ENCODE assay signal across 26 cellular contexts in the genomic region with DNA sequence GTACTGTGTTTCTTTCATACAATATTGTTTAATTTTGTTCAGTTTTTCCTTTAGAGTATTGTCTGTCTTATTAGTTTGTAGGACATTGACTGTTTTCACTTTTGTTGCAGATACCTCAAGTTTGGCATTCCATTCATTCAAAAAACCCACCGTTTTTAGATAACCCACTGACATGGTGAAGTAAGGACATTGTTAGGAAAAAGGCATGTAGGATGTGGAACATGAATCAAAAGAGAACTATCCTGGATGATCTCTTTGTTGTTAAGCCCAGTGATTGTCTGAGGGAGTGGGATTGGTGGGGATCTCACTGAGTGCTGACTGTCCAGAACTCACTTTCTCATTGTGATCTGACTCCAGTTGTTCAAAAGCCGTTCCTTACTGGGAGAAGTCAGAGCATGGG.
A peak's percentile ranks its signal among the peaks of the same experiment; 100 is the strongest.
DNase-seq lines count a peak whose midpoint lies in the region; TF ChIP-seq lines count a peak whose summit lies in the region.
"Had no signal": no experiment of that assay in that cellular context is flagged by ENCODE, and none has a peak within 500 bp of the region (broad histone marks: within the 10 kb centered on the region; RNA-seq: fewer than 3 reads in every experiment).

No MANE protein-coding gene starts in this region.

- peaks cover 11% of the 10 kb centered on the region for H3K36me3 ChIP-seq in brain microvascular endothelial cell (replicated peaks)

- peak overlapping the region; percentile 14 for H3K27ac ChIP-seq in brain microvascular endothelial cell

- H3K27me3 ChIP-seq in brain microvascular endothelial cell (replicated peaks), result no peaks in the 10 kb centered on the region

- H3K4me3 Mint-ChIP-seq in osteocyte (ENCODE audit: unreplicated experiment), result no peak overlapping the region
- no peak overlapping the region for H3K4me3 Mint-ChIP-seq in type B pancreatic cell
- H3K4me3 Mint-ChIP-seq: CD4-positive, alpha-beta memory T cell had no signal

- DNase-seq in NCI-H226, result peak; percentile 65
- peak; percentile 37 for DNase-seq in brain microvascular endothelial cell
- DNase-seq in osteocyte (ENCODE audit: extremely low spot score, unreplicated experiment), result no peak
- DNase-seq in foreskin fibroblast, result no peak
- no peak for DNase-seq in type B pancreatic cell (ENCODE audit: extremely low spot score, unreplicated experiment)
- no peak for DNase-seq in COLO829 (ENCODE audit: low spot score)
- no peak for DNase-seq in NCI-H2227 (lab: John Stamatoyannopoulos, UW; ENCODE audit: unreplicated experiment)
- DNase-seq: C1 segment of cervical spinal cord; Caco-2; CD4-positive, alpha-beta memory T cell; DMS 273 treated with DMSO at 0.1 percent for 48 hours; DMS79 treated with DMSO at 0.1 percent for 48 hours; GF-D8; HCEC 1CT; MV-4-11; NCI-H1105; NCI-H146; NCI-H1930; NCI-H2107; NCI-H446 treated with DMSO at 0.1 percent for 48 hours; NCI-H526; NCI-H82; NK-92 treated with Interleukin-12 subunit alpha and Interleukin-12 subunit beta, amount 100 ng/mL, for 24 hours; PC-3 had no signal

- H3K27me3 Mint-ChIP-seq in osteocyte (ENCODE audit: unreplicated experiment) (no peaks in the 10 kb centered on the region), type B pancreatic cell (no peaks in the 10 kb centered on the region)

- H3K4me1 Mint-ChIP-seq in osteocyte (ENCODE audit: unreplicated experiment) (peaks cover 63% of the 10 kb centered on the region), type B pancreatic cell (ENCODE audit: unreplicated experiment) (peaks cover 46% of the 10 kb centered on the region)
- H3K4me1 Mint-ChIP-seq: CD4-positive, alpha-beta memory T cell had no signal

- in situ Hi-C loops in brain microvascular endothelial cell (cut with HindIII; ENCODE audit: low pct_ligation_motif_present, low sequenced_read_pairs), result no loop called here

- H3K9me3 Mint-ChIP-seq in osteocyte (ENCODE audit: unreplicated experiment), result no peaks in the 10 kb centered on the region
- peaks cover 5% of the 10 kb centered on the region for H3K9me3 Mint-ChIP-seq in type B pancreatic cell

- peaks cover 7% of the 10 kb centered on the region for H3K36me3 Mint-ChIP-seq in osteocyte (ENCODE audit: unreplicated experiment)
- peaks cover 21% of the 10 kb centered on the region for H3K36me3 Mint-ChIP-seq in type B pancreatic cell
- H3K36me3 Mint-ChIP-seq: CD4-positive, alpha-beta memory T cell had no signal

- H3K4me3 ChIP-seq in brain microvascular endothelial cell (ENCODE audit: low read depth, low read length), result no peak overlapping the region
- no peak overlapping the region for H3K4me3 ChIP-seq in foreskin fibroblast (ENCODE audit: low read depth in 1 of 2, low read length in 2 of 2)
- H3K4me3 ChIP-seq: A549, K562 had no signal

- H3K27ac Mint-ChIP-seq in osteocyte (ENCODE audit: unreplicated experiment) (peak overlapping the region; percentile 74), type B pancreatic cell (no peak overlapping the region)
- H3K27ac Mint-ChIP-seq: CD4-positive, alpha-beta memory T cell had no signal

- no peak for TF ChIP-seq CTCF in brain microvascular endothelial cell (IDR thresholded peaks at IDR 0.05; ENCODE audit: low read depth, low read length, missing control alignments)
- TF ChIP-seq CTCF in osteocyte (IDR thresholded peaks at IDR 0.05), result no peak
- TF ChIP-seq CTCF in foreskin fibroblast (IDR thresholded peaks at IDR 0.05; ENCODE audit: low read depth, low read length), result no peak
- no peak for TF ChIP-seq CTCF in type B pancreatic cell (conservative IDR thresholded peaks at IDR 0.05)

Comparison
In these comparisons a context has a peak if more than half of its experiments do, and no peak if none do; other contexts are left out.
1. DNase-seq: peak in NCI-H226 (single experiment) and brain microvascular endothelial cell (single experiment); none in osteocyte (single experiment), foreskin fibroblast (0 of 2), type B pancreatic cell (single experiment), COLO829 (single experiment) and NCI-H2227 (single experiment).